ENCODE assay signal across 12 cellular contexts in the genomic region with DNA sequence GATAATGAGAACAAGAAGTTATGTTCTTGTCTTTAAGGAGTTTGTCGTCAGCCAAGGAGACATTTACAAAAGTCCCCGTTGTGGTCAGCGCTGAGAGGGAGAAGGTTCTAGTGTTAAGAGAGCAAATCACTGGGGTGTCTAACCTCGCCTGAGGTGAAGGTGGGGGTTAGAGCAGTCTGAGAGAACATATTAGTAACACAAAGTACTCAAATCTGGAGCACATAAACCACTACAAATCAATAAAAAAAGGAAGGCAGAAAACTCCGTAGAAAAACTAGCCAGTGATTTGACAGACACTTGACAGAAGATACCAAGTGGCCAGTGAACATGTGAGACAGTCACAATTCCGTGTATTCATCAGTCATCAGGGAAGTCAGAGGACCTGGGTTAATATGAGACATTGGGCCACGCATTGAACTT. TPM values are rescaled to one million over a fixed set of nuclear protein-coding genes. Genes with fewer than 3 reads are reported as not detected.
DNase-seq lines count a peak whose midpoint lies in the region; ATAC-seq and TF ChIP-seq lines count a peak whose summit lies in the region.
"Had no signal": no experiment of that assay in that cellular context is flagged by ENCODE, and none has a peak within 500 bp of the region (broad histone marks: within the 10 kb centered on the region; RNA-seq: fewer than 3 reads in every experiment).

No MANE protein-coding gene starts in this region.

- POLR2A ChIA-PET in CD4-positive, alpha-beta memory T cell (lab: Charles Lee; ENCODE audit: partially characterized antibody): no interaction called here
- POLR2A ChIA-PET in naive thymus-derived CD8-positive, alpha-beta T cell (lab: Charles Lee): no interaction called here

- peaks cover 34% of the 10 kb centered on the region for H3K36me3 ChIP-seq in CD4-positive, alpha-beta memory T cell (ENCODE audit: insufficient read depth, low read length)

- no peak overlapping the region for H3K4me3 ChIP-seq in CD4-positive, alpha-beta memory T cell (ENCODE audit: low read length in 2 of 2)
- H3K4me3 ChIP-seq: esophagus squamous epithelium, GM23248 had no signal

- no peak overlapping the region for H3K4me3 Mint-ChIP-seq in CD4-positive, alpha-beta memory T cell
- H3K4me3 Mint-ChIP-seq in IgD-negative memory B cell (no peak overlapping the region), chondrocyte (ENCODE audit: unreplicated experiment) (no peak overlapping the region)
- H3K4me3 Mint-ChIP-seq in naive thymus-derived CD8-positive, alpha-beta T cell: no peak overlapping the region

- no peaks in the 10 kb centered on the region for H3K27me3 ChIP-seq in CD4-positive, alpha-beta memory T cell (ENCODE audit: insufficient read depth, low read length)
- H3K27me3 ChIP-seq: esophagus squamous epithelium had no signal

- no peak for DNase-seq in CD4-positive, alpha-beta memory T cell
- DNase-seq in naive thymus-derived CD8-positive, alpha-beta T cell: no peak
- no peak for DNase-seq in effector CD8-positive, alpha-beta T cell (lab: John Stamatoyannopoulos, UW)
- DNase-seq in chondrocyte (ENCODE audit: low spot score) (no peak), sciatic nerve (ENCODE audit: low spot score) (no peak)
- DNase-seq: COR-L47, esophagus squamous epithelium, GM23248 had no signal

- ATAC-seq in GM19351 (IDR thresholded peaks at IDR 0.05; ENCODE audit: unreplicated experiment): peak; percentile 78
- no peak for ATAC-seq in naive thymus-derived CD8-positive, alpha-beta T cell
- no peak for ATAC-seq in HG02798 (IDR thresholded peaks at IDR 0.05; ENCODE audit: poor library complexity, unreplicated experiment)
- ATAC-seq in sciatic nerve: no peak

- H3K4me1 Mint-ChIP-seq in CD4-positive, alpha-beta memory T cell: peaks cover 20 to 46% (median 33%) of the 10 kb centered on the region in 4 donors
- H3K4me1 Mint-ChIP-seq in IgD-negative memory B cell: peaks cover 35 to 50% (median 38%) of the 10 kb centered on the region in 3 donors
- peaks cover 25 to 63% (median 47%) of the 10 kb centered on the region in 4 donors for H3K4me1 Mint-ChIP-seq in naive thymus-derived CD8-positive, alpha-beta T cell
- H3K4me1 Mint-ChIP-seq in chondrocyte (ENCODE audit: low read depth): peaks cover 36% of the 10 kb centered on the region

- TF ChIP-seq CTCF in chondrocyte (IDR thresholded peaks at IDR 0.05): no peak

- H3K4me1 ChIP-seq in CD4-positive, alpha-beta memory T cell (ENCODE audit: insufficient read depth, low read length): peaks cover 26% of the 10 kb centered on the region
- H3K4me1 ChIP-seq: parathyroid adenoma had no signal

- peak overlapping the region; percentile 29 to 87 (median 74) for H3K27ac Mint-ChIP-seq in CD4-positive, alpha-beta memory T cell
- H3K27ac Mint-ChIP-seq in IgD-negative memory B cell (peak overlapping the region; percentile 1 to 54 (median 4)), chondrocyte (ENCODE audit: unreplicated experiment) (no peak overlapping the region)
- H3K27ac Mint-ChIP-seq in naive thymus-derived CD8-positive, alpha-beta T cell: peak overlapping the region in 9 of 10 donors; percentile 7 to 90 (median 80)

- CTCF ChIA-PET in CD4-positive, alpha-beta memory T cell (lab: Charles Lee; ENCODE audit: partially characterized antibody): interaction anchor here (1.0 kb wide), 1 partner anchor 20 kb away, joined by 3 read pairs; no protein-coding TSS in a partner anchor

- intact Hi-C loops in CD4-positive, alpha-beta memory T cell (cut with micrococcal nuclease): no loop called here
- intact Hi-C loops in sciatic nerve (cut with DNase I): no loop called here

- H3K36me3 Mint-ChIP-seq in CD4-positive, alpha-beta memory T cell: peaks cover 11 to 50% of the 10 kb centered on the region in 2 donors
- H3K36me3 Mint-ChIP-seq in IgD-negative memory B cell (peaks cover 1% of the 10 kb centered on the region), chondrocyte (ENCODE audit: low read depth) (peaks cover 5% of the 10 kb centered on the region)
- peaks cover 0 to 43% (median 4%) of the 10 kb centered on the region in 3 donors for H3K36me3 Mint-ChIP-seq in naive thymus-derived CD8-positive, alpha-beta T cell

- H3K9me3 Mint-ChIP-seq in CD4-positive, alpha-beta memory T cell: no peaks in the 10 kb centered on the region
- H3K9me3 Mint-ChIP-seq in IgD-negative memory B cell: no peaks in the 10 kb centered on the region
- no peaks in the 10 kb centered on the region for H3K9me3 Mint-ChIP-seq in naive thymus-derived CD8-positive, alpha-beta T cell
- H3K9me3 Mint-ChIP-seq in chondrocyte (ENCODE audit: low read depth): no peaks in the 10 kb centered on the region

- H3K27me3 Mint-ChIP-seq in CD4-positive, alpha-beta memory T cell: no peaks in the 10 kb centered on the region
- H3K27me3 Mint-ChIP-seq in IgD-negative memory B cell: peaks cover 1% of the 10 kb centered on the region
- H3K27me3 Mint-ChIP-seq in naive thymus-derived CD8-positive, alpha-beta T cell: no peaks in the 10 kb centered on the region
- H3K27me3 Mint-ChIP-seq in chondrocyte (ENCODE audit: low read depth): no peaks in the 10 kb centered on the region

- no peaks in the 10 kb centered on the region for H3K9me3 ChIP-seq in CD4-positive, alpha-beta memory T cell (ENCODE audit: control insufficient read depth in 1 of 2, low read length in 2 of 2)
- H3K9me3 ChIP-seq: esophagus squamous epithelium had no signal

- no peak overlapping the region for H3K27ac ChIP-seq in CD4-positive, alpha-beta memory T cell (ENCODE audit: low read depth, low read length)
- H3K27ac ChIP-seq: GM23248 had no signal

RNA-seq across cellular contexts. Expression of a gene that starts 45.4 kb away (rescaled TPM):
- 10 to 100 TPM; 59.4 to 59.8 TPM for total RNA-seq in CD4-positive, alpha-beta memory T cell
- polyA plus RNA-seq in CD4-positive, alpha-beta memory T cell: 10 to 100 TPM; 53.7 to 57.0 TPM
- 42.3 TPM for polyA plus RNA-seq in IgD-negative memory B cell
- 10 to 100 TPM; 56.8 to 60.7 TPM for total RNA-seq in naive thymus-derived CD8-positive, alpha-beta T cell
- polyA plus RNA-seq in naive thymus-derived CD8-positive, alpha-beta T cell: 10 to 100 TPM; 32.3 to 47.3 (median 39.7) TPM
- 33.0 to 46.9 TPM (median 42.9 TPM) in 3 replicates for total RNA-seq in chondrocyte
- 62.7 TPM for total RNA-seq in sciatic nerve

RNA-seq across cellular contexts. Expression of a gene that starts 52.4 kb away (rescaled TPM):
- 10 to 100 TPM; 60.0 to 60.5 TPM for total RNA-seq in CD4-positive, alpha-beta memory T cell
- 10 to 100 TPM; 68.8 to 71.9 TPM for polyA plus RNA-seq in CD4-positive, alpha-beta memory T cell
- polyA plus RNA-seq in IgD-negative memory B cell: 42.1 TPM
- 10 to 100 TPM; 39.4 to 44.3 TPM for total RNA-seq in naive thymus-derived CD8-positive, alpha-beta T cell
- polyA plus RNA-seq in naive thymus-derived CD8-positive, alpha-beta T cell: 10 to 100 TPM; 41.8 to 57.1 (median 44.6) TPM
- 46.3 to 117 TPM (median 49.4 TPM) in 3 replicates for total RNA-seq in chondrocyte
- total RNA-seq in sciatic nerve: 22.3 TPM

RNA-seq across cellular contexts. Expression of a gene that starts 59.3 kb away (rescaled TPM):
- total RNA-seq in CD4-positive, alpha-beta memory T cell: 10 to 100 TPM; 81.6 to 87.3 TPM
- polyA plus RNA-seq in CD4-positive, alpha-beta memory T cell: 100 to 1,000 TPM; 215 to 248 TPM
- polyA plus RNA-seq in IgD-negative memory B cell: 183 TPM
- 10 to 100 TPM; 67.2 to 69.6 TPM for total RNA-seq in naive thymus-derived CD8-positive, alpha-beta T cell
- polyA plus RNA-seq in naive thymus-derived CD8-positive, alpha-beta T cell: 100 to 1,000 TPM; 186 to 278 (median 253) TPM
- total RNA-seq in chondrocyte (92.8 to 118 TPM (median 93.8 TPM) in 3 replicates), sciatic nerve (85.5 TPM)
